ENCODE assay signal across 14 cellular contexts in genomic region chr20:33861458-33861857, GRCh38.
"Had no signal": no experiment of that assay in that cellular context is flagged by ENCODE, and none has a peak within 500 bp of the region (broad histone marks: within the 10 kb centered on the region; RNA-seq: fewer than 3 reads in every experiment).

No MANE protein-coding gene starts in this region.

- H3K27ac ChIP-seq: esophagus squamous epithelium, gastroesophageal sphincter, left ventricle myocardium inferior, lower lobe of right lung, neutrophil, right atrium auricular region had no signal

- H3K27me3 ChIP-seq: esophagus squamous epithelium, gastroesophageal sphincter, neutrophil, right atrium auricular region had no signal

- ATAC-seq: gastroesophageal sphincter; left cardiac atrium; lower lobe of right lung; natural killer cell treated with Interleukin-12 subunit alpha and Interleukin-12 subunit beta and Interleukin-15 and Interleukin-18, amount 100 ng/mL, for 72 hours had no signal

- H3K9me3 ChIP-seq: esophagus squamous epithelium, gastroesophageal sphincter, left ventricle myocardium inferior, lower lobe of right lung, neutrophil, right atrium auricular region had no signal

- DNase-seq: esophagus squamous epithelium; foreskin fibroblast; glutamatergic neuron; left cardiac atrium; left ventricle myocardium inferior; lower lobe of right lung; midbrain; small intestine; stimulated activated CD4-positive, alpha-beta T cell treated with anti-CD3 and anti-CD28 coated beads, Interleukin-2, amount 100 ng/mL, for 48 hours; stimulated activated naive CD4-positive, alpha-beta T cell treated with Interleukin-2 at 50 U/mL for 16 hours had no signal

- H3K36me3 ChIP-seq: right atrium auricular region had no signal

- H3K4me3 ChIP-seq: esophagus squamous epithelium, gastroesophageal sphincter, left ventricle myocardium inferior, lower lobe of right lung, right atrium auricular region had no signal
